In genomic region chr4:78059524-78059889, GRCh38 we compare ENCODE assay signal across 8 cellular contexts. TPM values are rescaled to one million over a fixed set of nuclear protein-coding genes. Genes with fewer than 3 reads are reported as not detected.
A peak's percentile ranks its signal among the peaks of the same experiment; 100 is the strongest.
DNase-seq lines count a peak whose midpoint lies in the region; ATAC-seq and TF ChIP-seq lines count a peak whose summit lies in the region.

No MANE protein-coding gene starts in this region.

- ATAC-seq in activated B cell treated with CpG ODN at 0.5 μM for 24 hours (ENCODE audit: low read depth) (peak; percentile 33), HG03039 (IDR thresholded peaks at IDR 0.05; ENCODE audit: unreplicated experiment) (no peak), GM19351 (IDR thresholded peaks at IDR 0.05; ENCODE audit: unreplicated experiment) (no peak)

- H3K27me3 Mint-ChIP-seq in activated B cell treated with CpG ODN at 0.5 μM for 24 hours, result peaks cover 45% of the 10 kb centered on the region
- peaks cover 6% of the 10 kb centered on the region for H3K27me3 Mint-ChIP-seq in nephron (ENCODE audit: low read depth)

- no peak overlapping the region for H3K4me3 ChIP-seq in fibroblast of villous mesenchyme (ENCODE audit: low read depth, low read length)

- peak; percentile 31 for TF ChIP-seq CTCF in GM20000 (IDR thresholded peaks at IDR 0.05; ENCODE audit: extremely low read depth, missing control alignments)
- TF ChIP-seq CTCF in activated B cell treated with CpG ODN at 0.5 μM for 24 hours (IDR thresholded peaks at IDR 0.05), result no peak
- TF ChIP-seq CTCF in fibroblast of villous mesenchyme (IDR thresholded peaks at IDR 0.05; ENCODE audit: insufficient read depth, low read depth, low read length), result peak; percentile 50
- peak; percentile 60 to 76 (median 63) for TF ChIP-seq CTCF in nephron (IDR thresholded peaks at IDR 0.05; ENCODE audit: unreplicated experiment in 3 of 3)

- CTCF ChIA-PET in activated B cell treated with CpG ODN at 0.5 μM for 24 hours (lab: Charles Lee), result interaction anchor here (0.8 to 1.3 kb wide), 4 partner anchors 13 to 25 kb away, joined by 3 read pairs; no protein-coding TSS in a partner anchor

- H3K4me1 Mint-ChIP-seq in activated B cell treated with CpG ODN at 0.5 μM for 24 hours (peaks cover 32% of the 10 kb centered on the region), nephron (peaks cover 31% of the 10 kb centered on the region)

- H3K36me3 Mint-ChIP-seq in activated B cell treated with CpG ODN at 0.5 μM for 24 hours (ENCODE audit: low read depth) (no peaks in the 10 kb centered on the region), nephron (ENCODE audit: low read depth) (no peaks in the 10 kb centered on the region)

- POLR2A ChIA-PET in activated B cell treated with CpG ODN at 0.5 μM for 24 hours (lab: Charles Lee), result interaction anchor here (0.6 to 1.0 kb wide), 4 partner anchors 10 to 841 kb away, joined by 3 to 6 read pairs (median 3); no protein-coding TSS in a partner anchor

- peak overlapping the region; percentile 76 for H3K4me3 Mint-ChIP-seq in activated B cell treated with CpG ODN at 0.5 μM for 24 hours
- H3K4me3 Mint-ChIP-seq in nephron, result peak overlapping the region; percentile 96 to 97 (median 97)

- DNase-seq in AG20443 (ENCODE audit: low spot score), result peak; percentile 82
- peak; percentile 59 for DNase-seq in GM20000 (ENCODE audit: low spot score)
- peak; percentile 26 for DNase-seq in NCI-H2171 (lab: John Stamatoyannopoulos, UW)
- DNase-seq in activated B cell treated with CpG ODN at 0.5 μM for 24 hours, result no peak
- DNase-seq in fibroblast of villous mesenchyme (ENCODE audit: low read depth), result peak; percentile 41

- peak overlapping the region; percentile 35 for H3K27ac Mint-ChIP-seq in activated B cell treated with CpG ODN at 0.5 μM for 24 hours
- H3K27ac Mint-ChIP-seq in nephron, result peak overlapping the region; percentile 64 to 92 (median 81)

- no peaks in the 10 kb centered on the region for H3K9me3 Mint-ChIP-seq in activated B cell treated with CpG ODN at 0.5 μM for 24 hours
- H3K9me3 Mint-ChIP-seq in nephron, result no peaks in the 10 kb centered on the region

- intact Hi-C loops in activated B cell treated with CpG ODN at 0.5 μM for 24 hours (cut with micrococcal nuclease), result loop anchor here (2.0 to 10.0 kb wide), 3 partner anchors 555 to 878 kb away; partner anchors contain the start of gene PAQR3

RNA-seq across cellular contexts. Expression of gene FRAS1, which starts 2.4 kb away (rescaled TPM):
- total RNA-seq in activated B cell treated with CpG ODN at 0.5 μM for 24 hours, result not detected in 2 replicates
- 0.97 and 1.3 TPM in 2 replicates for total RNA-seq in fibroblast of villous mesenchyme
